ENCODE assay signal across 30 cellular contexts in genomic region chr22:35576671-35577070, GRCh38. TPM values are rescaled to one million over a fixed set of nuclear protein-coding genes. Genes with fewer than 3 reads are reported as not detected.
"Had no signal": no experiment of that assay in that cellular context is flagged by ENCODE, and none has a peak within 500 bp of the region (broad histone marks: within the 10 kb centered on the region; RNA-seq: fewer than 3 reads in every experiment).

No MANE protein-coding gene starts in this region.

- H3K9ac ChIP-seq: parathyroid adenoma had no signal

- H3K9me3 ChIP-seq: neutrophil, ovary, psoas muscle, spleen, suprapubic skin, testis, tibial artery, transverse colon, upper lobe of right lung, uterus had no signal

- H3K27me3 ChIP-seq: ovary, suprapubic skin, testis, transverse colon, upper lobe of right lung, uterus had no signal

- H3K4me1 ChIP-seq: parathyroid adenoma, psoas muscle, spleen, suprapubic skin, testis, tibial artery, upper lobe of right lung, uterus had no signal

- H2AFZ ChIP-seq: parathyroid adenoma had no signal

- H3K27ac ChIP-seq: neutrophil, ovary, parathyroid adenoma, psoas muscle, skin epidermis, spleen, suprapubic skin, testis, tibial artery, transverse colon, upper lobe of right lung, uterus had no signal

- DNase-seq: naive thymus-derived CD4-positive, alpha-beta T cell; natural killer cell; nucleus accumbens; ovary; psoas muscle; right cardiac atrium; spleen; stimulated activated CD4-positive, alpha-beta T cell treated with anti-CD3 and anti-CD28 coated beads, Interleukin-12 subunit alpha, Interleukin-12 subunit beta, amount 100 ng/mL, for 4 hours; stimulated activated CD4-positive, alpha-beta T cell treated with anti-CD3 and anti-CD28 coated beads, Interleukin-1b, Interleukin-23, amount 100 ng/mL, for 48 hours; stimulated activated CD4-positive, alpha-beta T cell treated with anti-CD3 and anti-CD28 coated beads, Interleukin-4, amount 100 ng/mL, for 1 hour; stimulated activated CD4-positive, alpha-beta T cell treated with anti-CD3 and anti-CD28 coated beads, Interleukin-4, amount 100 ng/mL, for 4 hours; stimulated activated CD8-positive, alpha-beta memory T cell treated with anti-CD3 and anti-CD28 coated beads, Interleukin-4, amount 100 ng/mL, for 48 hours; stimulated activated naive CD4-positive, alpha-beta T cell; stimulated activated naive CD8-positive, alpha-beta T cell treated with anti-CD3 and anti-CD28 coated beads, Interleukin-15, amount 100 ng/mL, for 72 hours; stimulated activated naive CD8-positive, alpha-beta T cell treated with anti-CD3 and anti-CD28 coated beads, Interleukin-15, Interleukin-2, amounts not matched to agents 100 U/mL and 50 U/mL, for 24 hours; substantia nigra; testis; tibial artery; transverse colon; upper lobe of right lung; uterus had no signal

- H3K36me3 ChIP-seq: neutrophil, ovary, spleen, suprapubic skin, tibial artery, transverse colon, upper lobe of right lung, uterus had no signal

- H3K4me3 ChIP-seq: ovary, psoas muscle, skin epidermis, smooth muscle cell, spleen, suprapubic skin, testis, tibial artery, transverse colon, upper lobe of right lung, uterus had no signal

- H3K79me2 ChIP-seq: parathyroid adenoma had no signal

- ATAC-seq: naive thymus-derived CD4-positive, alpha-beta T cell; natural killer cell; psoas muscle; right cardiac atrium; sciatic nerve; stimulated activated memory B cell treated with anti-CD40 and anti-IgM and Interleukin-4, amounts not matched to agents 10 μg/mL and 1 μg/mL and 100 μg/mL, for 72 hours; stimulated activated naive CD8-positive, alpha-beta T cell treated with anti-CD3 and anti-CD28 coated beads, Interleukin-15, amount 100 ng/mL, for 72 hours; stimulated activated naive CD8-positive, alpha-beta T cell treated with anti-CD3 and anti-CD28 coated beads, Interleukin-15, Interleukin-2, amounts not matched to agents 100 U/mL and 50 U/mL, for 24 hours; upper lobe of right lung had no signal

- H3K4me2 ChIP-seq: smooth muscle cell had no signal

RNA-seq across cellular contexts. Expression of gene RASD2, which starts 36.0 kb away (rescaled TPM):
- polyA plus RNA-seq: smooth muscle cell had no signal

RNA-seq across cellular contexts. Expression of gene MB, which starts 40.5 kb away (rescaled TPM):
- total RNA-seq: natural killer cell, progenitor cell of endocrine pancreas, renal cortical epithelial cell, sciatic nerve, smooth muscle cell had no signal
- polyA plus RNA-seq: naive thymus-derived CD4-positive, alpha-beta T cell had no signal
